8 cellular contexts compared by ENCODE assay signal in the genomic region with DNA sequence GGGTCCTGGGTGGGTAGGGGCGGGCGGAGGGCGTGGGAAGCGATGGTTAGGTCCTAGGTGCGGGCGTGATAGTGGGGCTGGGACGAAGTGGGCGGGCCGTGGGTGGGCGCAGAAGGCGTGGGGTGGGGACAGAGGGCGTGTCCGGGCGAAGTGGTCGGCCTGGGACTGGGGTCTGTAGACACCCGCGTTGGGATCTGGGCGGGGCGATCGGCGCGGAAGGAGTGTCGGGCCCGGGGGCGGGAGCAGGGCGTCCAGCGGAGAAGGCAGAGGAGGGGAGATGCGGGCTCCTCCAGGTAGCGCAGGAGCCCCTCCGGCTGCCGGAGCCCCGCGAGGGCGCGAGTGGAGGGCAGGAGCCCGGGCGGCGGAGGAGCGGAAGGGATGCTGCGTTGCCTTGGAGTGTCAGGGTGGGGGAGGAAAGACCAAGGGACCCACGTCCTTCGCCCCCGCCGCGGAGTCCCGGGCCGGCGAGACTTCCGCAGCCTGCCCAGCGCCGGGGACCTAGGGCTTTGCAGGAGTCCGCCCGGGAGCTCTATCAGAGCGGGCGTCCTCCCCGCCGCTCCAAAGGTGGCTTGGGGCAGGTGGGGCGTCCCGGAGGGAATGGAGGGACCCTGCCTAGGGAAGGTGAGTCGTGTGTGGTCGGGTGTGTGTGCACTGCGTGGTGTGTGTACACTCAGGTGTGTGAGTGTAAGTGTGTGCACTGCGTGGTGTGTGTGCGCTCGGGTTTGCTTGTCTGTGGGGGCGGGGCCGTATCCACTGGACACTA. TPM values are rescaled to one million over a fixed set of nuclear protein-coding genes. Genes with fewer than 3 reads are reported as not detected.
DNase-seq lines count a peak whose midpoint lies in the region; ATAC-seq and TF ChIP-seq lines count a peak whose summit lies in the region.

No MANE protein-coding gene starts in this region.

- H3K9ac ChIP-seq in iPS-15b (ENCODE audit: low read depth, low read length) (no peak overlapping the region), skeletal muscle tissue (ENCODE audit: low read depth in 1 of 3, low read length in 3 of 3) (peak overlapping the region in 1 of 3 donors; percentile 33)

- no peaks in the 10 kb centered on the region for H3K9me3 ChIP-seq in Caco-2
- H3K9me3 ChIP-seq in iPS-15b (ENCODE audit: control insufficient read depth, insufficient read depth, low read length) = no peaks in the 10 kb centered on the region
- no peaks in the 10 kb centered on the region for H3K9me3 ChIP-seq in skeletal muscle tissue (ENCODE audit: control insufficient read depth in 3 of 3, low read length in 3 of 3)

- no TSS peak for BruUV-seq in Caco-2 (replicated peaks; lab: Mats Ljungman, UMichigan)

- peak; percentile 85 for DNase-seq in Caco-2
- DNase-seq in GM19238 (ENCODE audit: insufficient read length, low spot score) = peak; percentile 68
- DNase-seq in NCI-H460 (ENCODE audit: extremely low read depth, low read depth) = peak; percentile 22
- peak; percentile 76 for DNase-seq in activated naive CD8-positive, alpha-beta T cell treated with anti-CD3 and anti-CD28 coated beads for 36 hours
- DNase-seq in germinal center (ENCODE audit: low spot score) = no peak

- peaks cover 6% of the 10 kb centered on the region for H3K27me3 Mint-ChIP-seq in Caco-2 (ENCODE audit: insufficient read depth, unreplicated experiment)
- H3K27me3 Mint-ChIP-seq in activated naive CD8-positive, alpha-beta T cell treated with anti-CD3 and anti-CD28 coated beads for 36 hours = no peaks in the 10 kb centered on the region

- no peaks in the 10 kb centered on the region for H3K36me3 Mint-ChIP-seq in Caco-2 (ENCODE audit: insufficient read depth, unreplicated experiment)
- H3K36me3 Mint-ChIP-seq in activated naive CD8-positive, alpha-beta T cell treated with anti-CD3 and anti-CD28 coated beads for 36 hours = no peaks in the 10 kb centered on the region

- POLR2A ChIA-PET in Caco-2 (lab: Charles Lee) = interaction anchor here (0.5 to 1.1 kb wide), 4 partner anchors 26 to 377 kb away, joined by 3 to 9 read pairs (median 4); a partner anchor contains a TSS

- peaks cover 6% of the 10 kb centered on the region for H3K4me1 Mint-ChIP-seq in Caco-2 (ENCODE audit: low read depth, unreplicated experiment)
- H3K4me1 Mint-ChIP-seq in activated naive CD8-positive, alpha-beta T cell treated with anti-CD3 and anti-CD28 coated beads for 36 hours = peaks cover 14% of the 10 kb centered on the region

- H3K27ac ChIP-seq in skeletal muscle tissue (ENCODE audit: low read depth, low read length) = no peak overlapping the region

- intact Hi-C loops in Caco-2 (cut with micrococcal nuclease; ENCODE audit: unreplicated experiment) = loop anchor here (1.0 to 5.0 kb wide), 3 partner anchors 54 to 158 kb away; a partner anchor contains a TSS

- CTCF ChIA-PET in Caco-2 (lab: Charles Lee) = interaction anchor here (0.7 to 1.1 kb wide), 2 partner anchors 160 to 271 kb away, joined by 3 to 10 read pairs; a partner anchor contains a TSS

- peak; percentile 41 for ATAC-seq in HG03135 (IDR thresholded peaks at IDR 0.05; ENCODE audit: unreplicated experiment)

- peak overlapping the region; percentile 70 for H3K4me3 ChIP-seq in Caco-2 (ENCODE audit: low read depth, low read length)
- peak overlapping the region; percentile 53 for H3K4me3 ChIP-seq in iPS-15b (ENCODE audit: low read depth, low read length)
- H3K4me3 ChIP-seq in skeletal muscle tissue (ENCODE audit: low read length in 3 of 3) = peak overlapping the region; percentile 38 to 63 (median 47)

- H3K9me3 Mint-ChIP-seq in Caco-2 (ENCODE audit: unreplicated experiment) = no peaks in the 10 kb centered on the region
- H3K9me3 Mint-ChIP-seq in activated naive CD8-positive, alpha-beta T cell treated with anti-CD3 and anti-CD28 coated beads for 36 hours = no peaks in the 10 kb centered on the region

- no peaks in the 10 kb centered on the region for H3K27me3 ChIP-seq in Caco-2 (replicated peaks; ENCODE audit: control insufficient read depth, insufficient read depth, low read length)
- H3K27me3 ChIP-seq in iPS-15b (ENCODE audit: control insufficient read depth, insufficient read depth, low read length) = peaks cover 11% of the 10 kb centered on the region
- H3K27me3 ChIP-seq in skeletal muscle tissue (ENCODE audit: control insufficient read depth in 3 of 3, insufficient read depth in 3 of 3, low read length in 3 of 3) = peaks cover 0 to 3% (median 0%) of the 10 kb centered on the region in 3 donors

- H3K36me3 ChIP-seq in Caco-2 (ENCODE audit: control insufficient read depth, insufficient read depth, low read length) (no peaks in the 10 kb centered on the region), iPS-15b (ENCODE audit: control insufficient read depth, insufficient read depth, low read length) (no peaks in the 10 kb centered on the region), skeletal muscle tissue (ENCODE audit: control insufficient read depth in 3 of 3, insufficient read depth in 3 of 3, low read length in 3 of 3) (no peaks in the 10 kb centered on the region)

- no peak overlapping the region for H3K27ac Mint-ChIP-seq in Caco-2 (ENCODE audit: unreplicated experiment)
- no peak overlapping the region for H3K27ac Mint-ChIP-seq in activated naive CD8-positive, alpha-beta T cell treated with anti-CD3 and anti-CD28 coated beads for 36 hours

- TF ChIP-seq CTCF in Caco-2 (IDR thresholded peaks at IDR 0.05; ENCODE audit: insufficient read depth in 1 of 2, low read depth in 1 of 2, low read length in 1 of 2, severe bottlenecking in 1 of 2, unreplicated experiment in 1 of 2) = no peak

- peak overlapping the region; percentile 83 for H3K4me3 Mint-ChIP-seq in Caco-2 (ENCODE audit: unreplicated experiment)
- peak overlapping the region; percentile 75 for H3K4me3 Mint-ChIP-seq in activated naive CD8-positive, alpha-beta T cell treated with anti-CD3 and anti-CD28 coated beads for 36 hours

- H3K4me1 ChIP-seq in Caco-2 = peaks cover 17% of the 10 kb centered on the region; the same call in 1 of the 2 replicates
- H3K4me1 ChIP-seq in iPS-15b (ENCODE audit: control insufficient read depth, insufficient read depth, low read length) = no peaks in the 10 kb centered on the region
- peaks cover 19 to 27% (median 24%) of the 10 kb centered on the region in 3 donors for H3K4me1 ChIP-seq in skeletal muscle tissue (ENCODE audit: control insufficient read depth in 3 of 3, insufficient read depth in 3 of 3, low read length in 3 of 3)

RNA-seq across cellular contexts. Expression of a gene that starts 27.0 kb away (rescaled TPM):
- not detected in 2 replicates for total RNA-seq in Caco-2 (2022)
- total RNA-seq in NCI-H460 (2014; rRNA removed; shearing (Covaris generic)) = not detected in 2 replicates
- polyA plus RNA-seq in NCI-H460 (2014; cell fraction: nucleus; rRNA removed) = not detected in 2 replicates
- not detected for total RNA-seq in activated naive CD8-positive, alpha-beta T cell treated with anti-CD3 and anti-CD28 coated beads for 36 hours
- total RNA-seq in skeletal muscle tissue = not detected

RNA-seq across cellular contexts. Expression of a gene that starts 53.2 kb away (rescaled TPM):
- total RNA-seq in Caco-2 (2022) (29.1 and 30.3 TPM in 2 replicates), skeletal muscle tissue (44.9 TPM)
- total RNA-seq in NCI-H460 (2014; rRNA removed; shearing (Covaris generic)) = 44.1 and 47.2 TPM in 2 replicates
- 42.3 and 48.2 TPM in 2 replicates for polyA plus RNA-seq in NCI-H460 (2014; cell fraction: nucleus; rRNA removed)
- total RNA-seq in activated naive CD8-positive, alpha-beta T cell treated with anti-CD3 and anti-CD28 coated beads for 36 hours = 10 to 100 TPM; 24.1 to 30.5 TPM

RNA-seq across cellular contexts. Expression of a gene that starts 53.4 kb away (rescaled TPM):
- 25.3 and 27.1 TPM in 2 replicates for total RNA-seq in Caco-2 (2022)
- 15.9 and 22.0 TPM in 2 replicates for total RNA-seq in NCI-H460 (2014; rRNA removed; shearing (Covaris generic))
- 77.3 and 105 TPM in 2 replicates for polyA plus RNA-seq in NCI-H460 (2014; cell fraction: nucleus; rRNA removed)
- total RNA-seq in activated naive CD8-positive, alpha-beta T cell treated with anti-CD3 and anti-CD28 coated beads for 36 hours = 10 to 100 TPM; 24.1 to 27.9 TPM
- 19.3 TPM for total RNA-seq in skeletal muscle tissue
